In the genomic region with DNA sequence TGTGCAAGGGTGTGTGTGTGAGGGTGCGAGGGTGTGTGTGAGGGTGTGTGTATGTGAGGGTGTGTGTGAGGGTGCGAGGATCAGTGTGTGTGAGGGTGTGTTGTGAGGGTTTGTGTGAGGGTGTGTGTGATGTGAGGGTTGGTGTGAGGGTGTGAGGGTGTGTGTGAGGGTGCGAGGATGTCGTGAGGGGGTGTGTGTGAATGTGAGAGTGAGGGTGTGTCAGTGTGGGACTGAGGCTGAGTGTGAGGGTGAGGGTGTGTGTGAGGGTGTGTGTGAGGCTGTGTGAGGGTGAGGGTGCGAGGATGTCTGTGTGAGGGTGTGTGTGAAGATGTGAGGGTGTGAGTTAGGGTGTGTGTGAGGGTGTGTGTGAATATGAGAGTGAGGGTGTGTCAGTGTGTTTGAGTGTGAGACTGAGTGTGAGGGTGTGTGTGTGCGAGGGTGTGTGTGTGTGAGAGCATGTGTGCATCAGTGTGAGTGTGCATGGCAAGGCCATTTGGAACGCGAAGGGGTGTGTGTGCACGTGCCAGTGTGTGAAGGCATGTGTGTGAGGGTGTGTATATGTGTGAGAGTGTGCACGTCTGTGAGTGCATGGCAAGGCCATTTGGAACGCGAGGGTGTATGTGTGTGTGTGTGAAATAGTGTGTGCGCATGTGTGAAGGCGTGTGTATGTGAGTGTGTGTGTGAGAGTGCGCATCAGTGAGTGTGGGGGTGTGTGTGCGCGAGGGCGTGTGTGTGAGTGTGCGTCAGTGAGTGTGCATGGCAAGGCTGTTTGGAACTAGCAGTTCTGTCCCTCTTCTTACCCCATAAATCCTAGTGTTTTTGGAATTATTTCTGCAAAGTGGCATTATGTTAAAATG, we compare ENCODE assay signal across 1 cellular context.
A peak's percentile ranks its signal among the peaks of the same experiment; 100 is the strongest.
TF ChIP-seq lines count a peak whose summit lies in the region.

No MANE protein-coding gene starts in this region.

TF ChIP-seq in K562, 482 proteins besides CTCF, POLR2A, EP300 and RAD21:
- peak; percentile 26 for TF ChIP-seq CREBBP (IDR thresholded peaks at IDR 0.05; ENCODE audit: low read depth, low read length)
- TF ChIP-seq ZBTB43 (CRISPR knock-in tag; IDR thresholded peaks at IDR 0.05), result peak; percentile 91; the same call in 1 of the 2 replicates
- no peak for TF ChIP-seq CBFA2T3 (IDR thresholded peaks at IDR 0.05)
- no peak for TF ChIP-seq ZKSCAN1 (IDR thresholded peaks at IDR 0.05; ENCODE audit: low read depth, low read length)
- no peak for TF ChIP-seq PURB (CRISPR knock-in tag; IDR thresholded peaks at IDR 0.05; ENCODE audit: low read depth)
- TF ChIP-seq ZNF232 (CRISPR knock-in tag; IDR thresholded peaks at IDR 0.05), result no peak
- peak; percentile 75; the same call in 1 of the 2 replicates for TF ChIP-seq MYNN (IDR thresholded peaks at IDR 0.05)
- no peak for TF ChIP-seq MYNN (CRISPR knock-in tag; IDR thresholded peaks at IDR 0.05)
- TF ChIP-seq, protein P1, sequence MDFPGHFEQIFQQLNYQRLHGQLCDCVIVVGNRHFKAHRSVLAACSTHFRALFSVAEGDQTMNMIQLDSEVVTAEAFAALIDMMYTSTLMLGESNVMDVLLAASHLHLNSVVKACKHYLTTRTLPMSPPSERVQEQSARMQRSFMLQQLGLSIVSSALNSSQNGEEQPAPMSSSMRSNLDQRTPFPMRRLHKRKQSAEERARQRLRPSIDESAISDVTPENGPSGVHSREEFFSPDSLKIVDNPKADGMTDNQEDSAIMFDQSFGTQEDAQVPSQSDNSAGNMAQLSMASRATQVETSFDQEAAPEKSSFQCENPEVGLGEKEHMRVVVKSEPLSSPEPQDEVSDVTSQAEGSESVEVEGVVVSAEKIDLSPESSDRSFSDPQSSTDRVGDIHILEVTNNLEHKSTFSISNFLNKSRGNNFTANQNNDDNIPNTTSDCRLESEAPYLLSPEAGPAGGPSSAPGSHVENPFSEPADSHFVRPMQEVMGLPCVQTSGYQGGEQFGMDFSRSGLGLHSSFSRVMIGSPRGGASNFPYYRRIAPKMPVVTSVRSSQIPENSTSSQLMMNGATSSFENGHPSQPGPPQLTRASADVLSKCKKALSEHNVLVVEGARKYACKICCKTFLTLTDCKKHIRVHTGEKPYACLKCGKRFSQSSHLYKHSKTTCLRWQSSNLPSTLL (IDR thresholded peaks at IDR 0.05), result no peak
